25 cellular contexts compared by ENCODE assay signal in genomic region chr4:95159384-95159783, GRCh38.
"Had no signal": no experiment of that assay in that cellular context is flagged by ENCODE, and none has a peak within 500 bp of the region (broad histone marks: within the 10 kb centered on the region; RNA-seq: fewer than 3 reads in every experiment).

No MANE protein-coding gene starts in this region.

- H3K27ac ChIP-seq: breast epithelium, epithelial cell of prostate, esophagus squamous epithelium, testis, transverse colon, uterus had no signal

- FAIRE-seq: endometrium, islet of Langerhans had no signal

- H3K4me1 ChIP-seq: breast epithelium, esophagus squamous epithelium, testis, uterus had no signal

- H3K36me3 ChIP-seq: breast epithelium, esophagus squamous epithelium, transverse colon, uterus had no signal

- H3K27me3 Mint-ChIP-seq: activated T-cell treated with anti-CD3 and anti-CD28 coated beads, Interleukin-2, amount 50 U/mL, for 24 hours; activated T-helper 17 cell treated with anti-CD3 and anti-CD28 coated beads, Interleukin-2, amount 50 U/mL, for 72 hours; dendritic cell treated with granulocyte-macrophage colony-stimulating factor and Interleukin-4, amounts not matched to agents 40 ng/mL and 50 ng/mL, for 4 days had no signal

- H3K4me1 Mint-ChIP-seq: naive B cell had no signal

- ATAC-seq: activated T-helper 17 cell treated with anti-CD3 and anti-CD28 coated beads, Interleukin-2, amount 50 U/mL, for 72 hours; left ventricle myocardium superior; right cardiac atrium had no signal

- DNase-seq: activated CD4-positive, alpha-beta T cell treated with anti-CD3 and anti-CD28 coated beads for 1 hour; activated CD4-positive, alpha-beta T cell treated with anti-CD3 and anti-CD28 coated beads, Interleukin-2, amount 50 U/mL, for 1 hour; activated CD8-positive, alpha-beta memory T cell treated with anti-CD3 and anti-CD28 coated beads, Interleukin-2, amount 50 U/mL, for 4 hours; activated gamma-delta T cell treated with Interleukin-2 at 50 U/mL for 16 hours; activated naive CD4-positive, alpha-beta T cell treated with anti-CD3 and anti-CD28 coated beads, Interleukin-2, amount 50 U/mL, for 16 hours; activated T-cell treated with anti-CD3 and anti-CD28 coated beads, Interleukin-2, amount 50 U/mL, for 24 hours; central memory CD4-positive, alpha-beta T cell; effector CD4-positive, alpha-beta T cell; esophagus squamous epithelium; foreskin melanocyte; left ventricle myocardium superior; naive B cell; occipital lobe; right cardiac atrium; stimulated activated naive CD4-positive, alpha-beta T cell; testis; transverse colon; uterus had no signal

- H3K27ac Mint-ChIP-seq: activated T-cell treated with anti-CD3 and anti-CD28 coated beads, Interleukin-2, amount 50 U/mL, for 24 hours; activated T-helper 17 cell treated with anti-CD3 and anti-CD28 coated beads, Interleukin-2, amount 50 U/mL, for 72 hours; dendritic cell treated with granulocyte-macrophage colony-stimulating factor and Interleukin-4, amounts not matched to agents 40 ng/mL and 50 ng/mL, for 4 days had no signal

- H3K4me3 Mint-ChIP-seq: activated T-cell treated with anti-CD3 and anti-CD28 coated beads, Interleukin-2, amount 50 U/mL, for 24 hours; activated T-helper 17 cell treated with anti-CD3 and anti-CD28 coated beads, Interleukin-2, amount 50 U/mL, for 72 hours; dendritic cell treated with granulocyte-macrophage colony-stimulating factor and Interleukin-4, amounts not matched to agents 40 ng/mL and 50 ng/mL, for 4 days; neural crest cell had no signal

- H3K27me3 ChIP-seq: breast epithelium, esophagus squamous epithelium, testis, transverse colon, uterus had no signal

- H3K4me3 ChIP-seq: breast epithelium, esophagus squamous epithelium, testis, transverse colon, uterus had no signal

- H3K9me3 ChIP-seq: breast epithelium, esophagus squamous epithelium, testis, transverse colon, uterus had no signal

- H3K36me3 Mint-ChIP-seq: naive B cell had no signal

- H3K9me3 Mint-ChIP-seq: activated T-cell treated with anti-CD3 and anti-CD28 coated beads, Interleukin-2, amount 50 U/mL, for 24 hours; activated T-helper 17 cell treated with anti-CD3 and anti-CD28 coated beads, Interleukin-2, amount 50 U/mL, for 72 hours; dendritic cell treated with granulocyte-macrophage colony-stimulating factor and Interleukin-4, amounts not matched to agents 40 ng/mL and 50 ng/mL, for 4 days; naive B cell; neural crest cell had no signal
